In the genomic region with DNA sequence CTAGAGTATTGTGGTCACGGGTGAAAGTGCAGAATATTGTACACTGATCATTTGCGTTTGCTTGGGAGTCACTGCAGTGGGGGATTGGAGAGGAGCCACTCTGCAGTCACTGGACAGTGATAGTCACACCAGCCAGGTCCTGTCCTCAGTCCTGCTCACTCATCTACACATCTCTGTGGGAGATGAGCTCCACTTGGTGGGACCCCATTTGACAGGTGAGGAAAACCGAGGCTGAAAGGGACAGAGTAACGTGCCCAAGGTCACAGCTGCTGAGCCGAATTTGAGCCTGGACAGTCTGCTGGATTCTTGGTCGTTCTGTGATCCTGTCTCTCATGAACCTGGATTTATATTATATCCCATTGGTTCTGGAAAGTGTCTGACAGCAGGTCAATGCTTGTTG, we compare ENCODE assay signal across 30 cellular contexts. TPM values are rescaled to one million over a fixed set of nuclear protein-coding genes. Genes with fewer than 3 reads are reported as not detected.
"Had no signal": no experiment of that assay in that cellular context is flagged by ENCODE, and none has a peak within 500 bp of the region (broad histone marks: within the 10 kb centered on the region; RNA-seq: fewer than 3 reads in every experiment).

No MANE protein-coding gene starts in this region.

- H3K27ac ChIP-seq: colonic mucosa, epithelial cell of prostate, gastrocnemius medialis, neutrophil, pancreas, skin epidermis, suprapubic skin, transverse colon, upper lobe of right lung, uterus had no signal

- DNase-seq: colonic mucosa; effector CD8-positive, alpha-beta T cell; endodermal cell; foreskin fibroblast; gastrocnemius medialis; hippocampal formation; islet precursor cell; kidney glomerular epithelial cell; left colon; naive B cell; pancreas; stimulated activated CD4-positive, alpha-beta T cell treated with anti-CD3 and anti-CD28 coated beads, Interleukin-12 subunit alpha, Interleukin-12 subunit beta, amount 100 ng/mL, for 4 hours; stimulated activated CD4-positive, alpha-beta T cell treated with anti-CD3 and anti-CD28 coated beads, Interleukin-1b, Interleukin-23, amount 100 ng/mL, for 48 hours; stimulated activated CD4-positive, alpha-beta T cell treated with anti-CD3 and anti-CD28 coated beads, Interleukin-4, amount 100 ng/mL, for 1 hour; stimulated activated CD8-positive, alpha-beta memory T cell treated with anti-CD3 and anti-CD28 coated beads, Interleukin-4, amount 100 ng/mL, for 48 hours; stimulated activated naive CD4-positive, alpha-beta T cell; stimulated activated naive CD8-positive, alpha-beta T cell treated with anti-CD3 and anti-CD28 coated beads, Interleukin-15, amount 100 ng/mL, for 72 hours; transverse colon; uterus had no signal

- ATAC-seq: esophagus mucosa; gastrocnemius medialis; left colon; natural killer cell treated with Interleukin-12 subunit alpha and Interleukin-12 subunit beta and Interleukin-15 and Interleukin-18, amount 100 ng/mL, for 72 hours; pancreas; stimulated activated naive CD8-positive, alpha-beta T cell treated with anti-CD3 and anti-CD28 coated beads, Interleukin-15, amount 100 ng/mL, for 72 hours; upper lobe of right lung had no signal

- H3K4me1 ChIP-seq: colonic mucosa, gastrocnemius medialis, pancreas, transverse colon had no signal

- H3K36me3 ChIP-seq: colonic mucosa, gastrocnemius medialis, heart left ventricle, neutrophil, pancreas, suprapubic skin, transverse colon, upper lobe of right lung, uterus had no signal

- H3K9me3 ChIP-seq: colonic mucosa, gastrocnemius medialis, neutrophil, pancreas, transverse colon, upper lobe of right lung, uterus had no signal

- H3K4me3 ChIP-seq: colonic mucosa, gastrocnemius medialis, heart left ventricle, lung, pancreas, skin epidermis, suprapubic skin, transverse colon, upper lobe of right lung, uterus had no signal

- H3K27me3 ChIP-seq: colonic mucosa, heart left ventricle, pancreas, transverse colon, upper lobe of right lung, uterus had no signal

RNA-seq across cellular contexts. Expression of gene PHACTR3, which starts 17.7 kb away (rescaled TPM):
- total RNA-seq: chondrocyte; esophagus mucosa; glomerular endothelial cell; natural killer cell treated with Interleukin-12 subunit alpha and Interleukin-12 subunit beta and Interleukin-15 and Interleukin-18, amount 100 ng/mL, for 72 hours had no signal
